In the genomic region with DNA sequence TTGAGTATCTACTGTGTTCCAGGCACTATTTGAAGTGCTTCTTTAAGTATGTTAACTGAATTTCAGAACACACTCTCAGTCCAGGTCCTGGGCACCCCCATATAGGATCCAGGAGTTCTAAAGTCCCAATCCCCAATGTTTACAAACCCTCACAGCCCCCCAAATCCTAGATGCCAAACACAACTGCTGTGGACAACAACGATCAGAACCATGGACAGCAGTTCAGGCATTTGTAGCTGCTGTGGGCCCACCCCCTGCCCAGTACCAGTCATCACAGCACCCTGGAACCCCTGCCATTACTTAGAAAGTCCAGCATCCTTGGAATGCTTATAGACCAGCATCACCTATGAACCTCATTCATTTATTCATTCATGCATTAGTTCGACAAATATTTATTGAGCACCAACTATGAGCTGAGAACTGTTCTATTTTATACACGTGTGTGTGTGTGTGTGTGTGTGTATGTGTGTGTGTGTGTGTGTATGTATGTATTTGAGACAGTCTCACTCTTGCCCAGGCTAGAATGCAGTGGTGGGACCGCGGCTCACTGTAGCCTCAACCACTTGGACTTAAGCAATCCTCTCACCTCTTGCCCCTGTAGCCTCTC, we compare ENCODE assay signal across 14 cellular contexts. TPM values are rescaled to one million over a fixed set of nuclear protein-coding genes. Genes with fewer than 3 reads are reported as not detected.
DNase-seq lines count a peak whose midpoint lies in the region; ATAC-seq, FAIRE-seq and TF ChIP-seq lines count a peak whose summit lies in the region.
"Had no signal": no experiment of that assay in that cellular context is flagged by ENCODE, and none has a peak within 500 bp of the region (broad histone marks: within the 10 kb centered on the region; RNA-seq: fewer than 3 reads in every experiment).

No MANE protein-coding gene starts in this region.

- no peak for DNase-seq in HepG2 (ENCODE audit: low spot score)
- DNase-seq in right lobe of liver, result no peak
- peak; percentile 21 to 22 for DNase-seq in fibroblast of lung (ENCODE audit: low read depth in 2 of 2)
- DNase-seq in MG63, result no peak
- no peak for DNase-seq in LoVo (ENCODE audit: low spot score)
- DNase-seq: activated CD4-positive, CD25-positive, alpha-beta regulatory T cell treated with anti-CD3 and anti-CD28 coated beads, Interleukin-2, amount 50 U/mL, for 72 hours; KG1 had no signal

- no TSS peak for BruUV-seq in HepG2 (replicated peaks; lab: Mats Ljungman, UMichigan)

- CTCF ChIA-PET in HepG2 (lab: Yijun Ruan, JAX; ENCODE audit: low intra/inter-chr PET ratio, low total read pairs), result no interaction called here

- intact Hi-C loops in HepG2 (cut with micrococcal nuclease; ENCODE audit: unreplicated experiment) (no loop called here), right lobe of liver (cut with DNase I) (no loop called here)

- POLR2A ChIA-PET in HepG2 (lab: Yijun Ruan, JAX), result no interaction called here

- no peaks in the 10 kb centered on the region for H3K79me2 ChIP-seq in HepG2 (ENCODE audit: insufficient read depth, low read length)
- H3K79me2 ChIP-seq in fibroblast of lung (ENCODE audit: control insufficient read depth, insufficient read depth, low read length), result no peaks in the 10 kb centered on the region

- TF ChIP-seq EP300 in HepG2 (IDR thresholded peaks at IDR 0.05; ENCODE audit: low read depth in 2 of 2, low read length in 2 of 2) (no peak), HepG2 (CRISPR knock-in tag; IDR thresholded peaks at IDR 0.05; ENCODE audit: borderline replicate concordance) (no peak)

- no peaks in the 10 kb centered on the region for H3K9me3 ChIP-seq in HepG2 (ENCODE audit: low read length)
- no peaks in the 10 kb centered on the region for H3K9me3 ChIP-seq in right lobe of liver
- no peaks in the 10 kb centered on the region for H3K9me3 ChIP-seq in fibroblast of lung (ENCODE audit: control insufficient read depth, insufficient read depth, low read depth, low read length)
- no peaks in the 10 kb centered on the region for H3K9me3 ChIP-seq in MG63
- H3K9me3 ChIP-seq: thyroid gland had no signal

- no peak for FAIRE-seq in HepG2 (lab: Jason Lieb, UNC)
- FAIRE-seq: G401.6 had no signal

- TF ChIP-seq CTCF in HepG2 (CRISPR knock-in tag; IDR thresholded peaks at IDR 0.05) (no peak), right lobe of liver (IDR thresholded peaks at IDR 0.05) (no peak), fibroblast of lung (conservative IDR thresholded peaks at IDR 0.05 in 1 of 2, IDR thresholded peaks at IDR 0.05 in 1 of 2; ENCODE audit: low read depth in 1 of 2, low read length in 2 of 2) (no peak)

- H3K36me3 ChIP-seq in HepG2 (replicated peaks in 1 of 2; ENCODE audit: control insufficient read depth in 1 of 2, insufficient read depth in 2 of 2, low read length in 2 of 2) (no peaks in the 10 kb centered on the region), right lobe of liver (no peaks in the 10 kb centered on the region), fibroblast of lung (ENCODE audit: control insufficient read depth, insufficient read depth, low read length) (no peaks in the 10 kb centered on the region), MG63 (no peaks in the 10 kb centered on the region)
- H3K36me3 ChIP-seq: thyroid gland had no signal

- H3K27me3 ChIP-seq in HepG2 (ENCODE audit: control insufficient read depth in 1 of 2, insufficient read depth in 2 of 2, low read length in 2 of 2) (peaks cover 1 to 10% of the 10 kb centered on the region in 2 experiments; a peak in 2 of 5 replicates), right lobe of liver (no peaks in the 10 kb centered on the region), fibroblast of lung (ENCODE audit: control insufficient read depth, insufficient read depth, low read length) (no peaks in the 10 kb centered on the region), MG63 (peaks cover 15% of the 10 kb centered on the region)
- H3K27me3 ChIP-seq: thyroid gland had no signal

- H3K4me2 ChIP-seq in HepG2 (ENCODE audit: low read depth, low read length) (no peak overlapping the region), fibroblast of lung (ENCODE audit: extremely low read depth, insufficient read depth, low read length) (no peak overlapping the region)

- under 1% methylated on average over 5 of the region's 5 CpGs for WGBS in HepG2 (ENCODE audit: low lambda C conversion rate)
- 34% methylated on average over 3 of the region's 5 CpGs for WGBS in right lobe of liver (ENCODE audit: insufficient coverage, low coverage, low lambda C conversion rate, missing lambda C conversion rate)

- H4K20me1 ChIP-seq in HepG2 (ENCODE audit: insufficient read depth, low read length) (no peaks in the 10 kb centered on the region), fibroblast of lung (ENCODE audit: control insufficient read depth, extremely low read depth, insufficient read depth, low read length) (no peaks in the 10 kb centered on the region)

- ATAC-seq in HepG2 (no peak), right lobe of liver (no peak), GM21447 (IDR thresholded peaks at IDR 0.05; ENCODE audit: unreplicated experiment) (no peak), GM18858 (IDR thresholded peaks at IDR 0.05; ENCODE audit: unreplicated experiment) (no peak)

- H2AFZ ChIP-seq in HepG2 (ENCODE audit: low read length) (no peak overlapping the region), fibroblast of lung (ENCODE audit: low read length) (no peak overlapping the region)

- in situ Hi-C loops in HepG2 (cut with HindIII; ENCODE audit: extremely low pct_ligation_motif_present, low pct_unique_long_range_greater_than_20kb), result no loop called here

- no peak overlapping the region for H3K9ac ChIP-seq in HepG2 (ENCODE audit: insufficient read depth, low read depth, low read length)
- H3K9ac ChIP-seq in fibroblast of lung (ENCODE audit: insufficient read depth, low read length), result no peak overlapping the region

- H3K27ac ChIP-seq in HepG2 (ENCODE audit: extremely low read length, insufficient read depth, low read length), result no peak overlapping the region
- no peak overlapping the region for H3K27ac ChIP-seq in right lobe of liver
- H3K27ac ChIP-seq in fibroblast of lung (ENCODE audit: insufficient read depth, low read length), result no peak overlapping the region
- H3K27ac ChIP-seq: thyroid gland had no signal

- TF ChIP-seq POLR2A in HepG2 (IDR thresholded peaks at IDR 0.05; ENCODE audit: insufficient read depth in 1 of 2, low read depth in 2 of 2, low read length in 2 of 2), result no peak
- no peak for TF ChIP-seq POLR2A in right lobe of liver (IDR thresholded peaks at IDR 0.05)

- no peaks in the 10 kb centered on the region for H3K4me1 ChIP-seq in HepG2 (ENCODE audit: insufficient read depth, low read length)
- no peaks in the 10 kb centered on the region for H3K4me1 ChIP-seq in right lobe of liver
- no peaks in the 10 kb centered on the region for H3K4me1 ChIP-seq in fibroblast of lung (ENCODE audit: control insufficient read depth, extremely low read depth, insufficient read depth, low read length)
- H3K4me1 ChIP-seq: thyroid gland had no signal

- no peak overlapping the region for H3K4me3 ChIP-seq in HepG2 (replicated peaks in 1 of 3; ENCODE audit: insufficient read depth in 1 of 3, low read depth in 2 of 3, low read length in 3 of 3)
- no peak overlapping the region for H3K4me3 ChIP-seq in right lobe of liver
- no peak overlapping the region for H3K4me3 ChIP-seq in fibroblast of lung (replicated peaks in 1 of 4; ENCODE audit: control extremely low read depth in 1 of 4, insufficient read depth in 1 of 4, low read depth in 3 of 4, low read length in 4 of 4)
- no peak overlapping the region for H3K4me3 ChIP-seq in MG63
- H3K4me3 ChIP-seq: thyroid gland had no signal

- no peak for TF ChIP-seq RAD21 in HepG2 (CRISPR knock-in tag; IDR thresholded peaks at IDR 0.05)

RNA-seq across cellular contexts. Expression of gene SDHAF1, which starts 19.3 kb away (rescaled TPM):
- total RNA-seq in HepG2 (2016; rRNA removed; fragmentation: Illumina TruSeq; extraction: Trizol), result 21.0 and 22.8 TPM in 2 replicates
- total RNA-seq in HepG2 (2016; cell fraction: cytosol; rRNA removed; fragmentation: Illumina TruSeq; extraction: Trizol; ENCODE audit: low read depth), result 10.6 and 12.2 TPM in 2 replicates
- total RNA-seq in HepG2 (2016; cell fraction: insoluble cytoplasmic fraction; rRNA removed; fragmentation: Illumina TruSeq; extraction: Trizol), result 20.9 and 21.2 TPM in 2 replicates
- total RNA-seq in HepG2 (2016; cell fraction: membrane; rRNA removed; fragmentation: Illumina TruSeq; extraction: Trizol), result 21.9 and 24.8 TPM in 2 replicates
- 10.8 and 12.0 TPM in 2 replicates for total RNA-seq in HepG2 (2016; cell fraction: nucleus; rRNA removed; fragmentation: Illumina TruSeq; extraction: Trizol)
- polyA plus RNA-seq in HepG2 (2011; rRNA removed), result 17.8 and 18.7 TPM in 2 replicates
- 24.1 and 32.9 TPM in 2 replicates for polyA plus RNA-seq in HepG2 (2011; cell fraction: cytosol; rRNA removed)
- polyA plus RNA-seq in HepG2 (2011; cell fraction: nucleus; rRNA removed), result 16.2 and 17.2 TPM in 2 replicates
- 11.8 and 14.9 TPM in 2 replicates for polyA plus RNA-seq in HepG2 (2012)
- polyA plus RNA-seq in HepG2 (2016; cell fraction: cytosol; fragmentation: Illumina TruSeq; extraction: Trizol; ENCODE audit: low read depth), result 10.2 and 10.4 TPM in 2 replicates
- polyA plus RNA-seq in HepG2 (2016; cell fraction: insoluble cytoplasmic fraction; fragmentation: Illumina TruSeq; extraction: Trizol; ENCODE audit: low read depth), result 24.9 and 26.1 TPM in 2 replicates
- polyA plus RNA-seq in HepG2 (2016; cell fraction: membrane; fragmentation: Illumina TruSeq; extraction: Trizol; ENCODE audit: low read depth), result 18.7 and 21.3 TPM in 2 replicates
- 17.9 and 19.2 TPM in 2 replicates for polyA plus RNA-seq in HepG2 (2016; cell fraction: nucleus; fragmentation: Illumina TruSeq; extraction: Trizol; ENCODE audit: insufficient read depth, low read depth)
- 6.1 and 13.8 TPM in 2 replicates for polyA minus RNA-seq in HepG2 (2011; rRNA and poly(A)+ RNA removed; ENCODE audit: low replicate concordance)
- 7.8 and 9.5 TPM in 2 replicates for polyA minus RNA-seq in HepG2 (2011; cell fraction: cytosol; rRNA and poly(A)+ RNA removed)
- polyA minus RNA-seq in HepG2 (2011; cell fraction: nucleus; rRNA and poly(A)+ RNA removed), result 7.1 and 8.1 TPM in 2 replicates
- total RNA-seq in right lobe of liver, result 10 to 100 TPM in 4 of 6 experiments, 1 to 10 TPM in 2; 8.4 to 41.9 (median 12.0) TPM
- polyA plus RNA-seq in PFSK-1 (2012; ENCODE audit: insufficient read length, low read depth), result 25.1 TPM
- total RNA-seq in fibroblast of lung, result 7.8 and 11.8 TPM in 2 replicates
- 5.6 and 6.4 TPM in 2 replicates for polyA plus RNA-seq in fibroblast of lung
- polyA plus RNA-seq in fibroblast of lung (2012), result 8.0 and 8.5 TPM in 2 replicates
- polyA minus RNA-seq in fibroblast of lung (ENCODE audit: low replicate concordance), result 1.4 and 2.4 TPM in 2 replicates
- 46.1 and 77.8 TPM in 2 replicates for total RNA-seq in MG63 (2014; rRNA removed; shearing (Covaris generic); ENCODE audit: low replicate concordance)

RNA-seq across cellular contexts. Expression of gene SYNE4, which starts 32.9 kb away (rescaled TPM):
- total RNA-seq in HepG2 (2016; rRNA removed; fragmentation: Illumina TruSeq; extraction: Trizol) (20.7 and 23.0 TPM in 2 replicates), right lobe of liver (1 to 10 TPM; 3.9 to 7.5 (median 7.0) TPM), fibroblast of lung (under 0.01 and 0.17 TPM in 2 replicates)
- 11.5 TPM in 2 replicates for total RNA-seq in HepG2 (2016; cell fraction: cytosol; rRNA removed; fragmentation: Illumina TruSeq; extraction: Trizol; ENCODE audit: low read depth)
- total RNA-seq in HepG2 (2016; cell fraction: insoluble cytoplasmic fraction; rRNA removed; fragmentation: Illumina TruSeq; extraction: Trizol), result 21.1 and 22.0 TPM in 2 replicates
- total RNA-seq in HepG2 (2016; cell fraction: membrane; rRNA removed; fragmentation: Illumina TruSeq; extraction: Trizol), result 13.9 and 18.8 TPM in 2 replicates
- total RNA-seq in HepG2 (2016; cell fraction: nucleus; rRNA removed; fragmentation: Illumina TruSeq; extraction: Trizol), result 13.2 and 14.2 TPM in 2 replicates
- polyA plus RNA-seq in HepG2 (2011; rRNA removed) (13.7 and 19.9 TPM in 2 replicates), fibroblast of lung (0.07 and 0.12 TPM in 2 replicates)
- 10.9 and 15.9 TPM in 2 replicates for polyA plus RNA-seq in HepG2 (2011; cell fraction: cytosol; rRNA removed)
- polyA plus RNA-seq in HepG2 (2011; cell fraction: nucleus; rRNA removed), result 19.7 and 29.4 TPM in 2 replicates
- 10.9 and 11.0 TPM in 2 replicates for polyA plus RNA-seq in HepG2 (2012)
- 13.1 and 16.9 TPM in 2 replicates for polyA plus RNA-seq in HepG2 (2016; cell fraction: cytosol; fragmentation: Illumina TruSeq; extraction: Trizol; ENCODE audit: low read depth)
- polyA plus RNA-seq in HepG2 (2016; cell fraction: insoluble cytoplasmic fraction; fragmentation: Illumina TruSeq; extraction: Trizol; ENCODE audit: low read depth), result 22.3 and 24.9 TPM in 2 replicates
- polyA plus RNA-seq in HepG2 (2016; cell fraction: membrane; fragmentation: Illumina TruSeq; extraction: Trizol; ENCODE audit: low read depth), result 15.1 and 18.4 TPM in 2 replicates
- 24.9 and 28.1 TPM in 2 replicates for polyA plus RNA-seq in HepG2 (2016; cell fraction: nucleus; fragmentation: Illumina TruSeq; extraction: Trizol; ENCODE audit: insufficient read depth, low read depth)
- 0.28 and 15.7 TPM in 2 replicates for polyA minus RNA-seq in HepG2 (2011; rRNA and poly(A)+ RNA removed; ENCODE audit: low replicate concordance)
- polyA minus RNA-seq in HepG2 (2011; cell fraction: cytosol; rRNA and poly(A)+ RNA removed), result 6.9 and 7.3 TPM in 2 replicates
- 5.7 and 10.1 TPM in 2 replicates for polyA minus RNA-seq in HepG2 (2011; cell fraction: nucleus; rRNA and poly(A)+ RNA removed)
- 0.98 TPM for polyA plus RNA-seq in PFSK-1 (2012; ENCODE audit: insufficient read length, low read depth)
- 0.13 TPM in 1 of 2 replicates, not detected in the other for polyA plus RNA-seq in fibroblast of lung (2012)
- polyA minus RNA-seq in fibroblast of lung (ENCODE audit: low replicate concordance), result not detected in 2 replicates
- total RNA-seq in MG63 (2014; rRNA removed; shearing (Covaris generic); ENCODE audit: low replicate concordance), result 0.22 and 0.23 TPM in 2 replicates
- total RNA-seq: glomerular endothelial cell, mesenteric fat pad had no signal

RNA-seq across cellular contexts. Expression of gene ALKBH6, which starts 38.3 kb away (rescaled TPM):
- 6.9 and 13.7 TPM in 2 replicates for total RNA-seq in HepG2 (2016; rRNA removed; fragmentation: Illumina TruSeq; extraction: Trizol)
- 5.2 and 5.9 TPM in 2 replicates for total RNA-seq in HepG2 (2016; cell fraction: cytosol; rRNA removed; fragmentation: Illumina TruSeq; extraction: Trizol; ENCODE audit: low read depth)
- 6.6 and 11.7 TPM in 2 replicates for total RNA-seq in HepG2 (2016; cell fraction: insoluble cytoplasmic fraction; rRNA removed; fragmentation: Illumina TruSeq; extraction: Trizol)
- total RNA-seq in HepG2 (2016; cell fraction: membrane; rRNA removed; fragmentation: Illumina TruSeq; extraction: Trizol), result 5.3 and 5.4 TPM in 2 replicates
- total RNA-seq in HepG2 (2016; cell fraction: nucleus; rRNA removed; fragmentation: Illumina TruSeq; extraction: Trizol), result 8.7 and 10.8 TPM in 2 replicates
- 18.1 and 20.9 TPM in 2 replicates for polyA plus RNA-seq in HepG2 (2011; rRNA removed)
- 13.5 and 16.8 TPM in 2 replicates for polyA plus RNA-seq in HepG2 (2011; cell fraction: cytosol; rRNA removed)
- 61.3 and 62.3 TPM in 2 replicates for polyA plus RNA-seq in HepG2 (2011; cell fraction: nucleus; rRNA removed)
- 12.0 and 17.8 TPM in 2 replicates for polyA plus RNA-seq in HepG2 (2012)
- 4.2 and 4.7 TPM in 2 replicates for polyA plus RNA-seq in HepG2 (2016; cell fraction: cytosol; fragmentation: Illumina TruSeq; extraction: Trizol; ENCODE audit: low read depth)
- polyA plus RNA-seq in HepG2 (2016; cell fraction: insoluble cytoplasmic fraction; fragmentation: Illumina TruSeq; extraction: Trizol; ENCODE audit: low read depth), result 8.3 and 10.2 TPM in 2 replicates
- polyA plus RNA-seq in HepG2 (2016; cell fraction: membrane; fragmentation: Illumina TruSeq; extraction: Trizol; ENCODE audit: low read depth), result 4.5 and 5.6 TPM in 2 replicates
- polyA plus RNA-seq in HepG2 (2016; cell fraction: nucleus; fragmentation: Illumina TruSeq; extraction: Trizol; ENCODE audit: insufficient read depth, low read depth), result 41.1 and 43.4 TPM in 2 replicates
- 7.3 and 9.7 TPM in 2 replicates for polyA minus RNA-seq in HepG2 (2011; rRNA and poly(A)+ RNA removed; ENCODE audit: low replicate concordance)
- polyA minus RNA-seq in HepG2 (2011; cell fraction: cytosol; rRNA and poly(A)+ RNA removed), result 3.4 and 4.0 TPM in 2 replicates
- 7.9 and 9.8 TPM in 2 replicates for polyA minus RNA-seq in HepG2 (2011; cell fraction: nucleus; rRNA and poly(A)+ RNA removed)
- total RNA-seq in right lobe of liver, result 10 to 100 TPM in 5 of 6 experiments, 1 to 10 TPM in 1; 9.7 to 31.2 (median 11.5) TPM
- polyA plus RNA-seq in PFSK-1 (2012; ENCODE audit: insufficient read length, low read depth), result 23.5 TPM
- 12.8 and 20.1 TPM in 2 replicates for total RNA-seq in fibroblast of lung
- polyA plus RNA-seq in fibroblast of lung, result 19.5 and 21.0 TPM in 2 replicates
- polyA plus RNA-seq in fibroblast of lung (2012), result 24.6 and 26.8 TPM in 2 replicates
- 12.7 and 19.4 TPM in 2 replicates for polyA minus RNA-seq in fibroblast of lung (ENCODE audit: low replicate concordance)
- 25.1 and 26.1 TPM in 2 replicates for total RNA-seq in MG63 (2014; rRNA removed; shearing (Covaris generic); ENCODE audit: low replicate concordance)

RNA-seq across cellular contexts. Expression of gene LRFN3, which starts 39.5 kb away (rescaled TPM):
- total RNA-seq in HepG2 (2016; rRNA removed; fragmentation: Illumina TruSeq; extraction: Trizol), result 1.1 and 1.6 TPM in 2 replicates
- 0.40 and 0.79 TPM in 2 replicates for total RNA-seq in HepG2 (2016; cell fraction: cytosol; rRNA removed; fragmentation: Illumina TruSeq; extraction: Trizol; ENCODE audit: low read depth)
- 0.77 and 1.4 TPM in 2 replicates for total RNA-seq in HepG2 (2016; cell fraction: insoluble cytoplasmic fraction; rRNA removed; fragmentation: Illumina TruSeq; extraction: Trizol)
- total RNA-seq in HepG2 (2016; cell fraction: membrane; rRNA removed; fragmentation: Illumina TruSeq; extraction: Trizol), result 3.2 and 3.3 TPM in 2 replicates
- total RNA-seq in HepG2 (2016; cell fraction: nucleus; rRNA removed; fragmentation: Illumina TruSeq; extraction: Trizol), result 1.0 and 1.3 TPM in 2 replicates
- polyA plus RNA-seq in HepG2 (2011; rRNA removed), result 0.74 and 0.91 TPM in 2 replicates
- 0.47 and 0.78 TPM in 2 replicates for polyA plus RNA-seq in HepG2 (2011; cell fraction: cytosol; rRNA removed)
- 3.4 TPM in 2 replicates for polyA plus RNA-seq in HepG2 (2011; cell fraction: nucleus; rRNA removed)
- 2.5 and 3.6 TPM in 2 replicates for polyA plus RNA-seq in HepG2 (2012)
- polyA plus RNA-seq in HepG2 (2016; cell fraction: cytosol; fragmentation: Illumina TruSeq; extraction: Trizol; ENCODE audit: low read depth), result 2.6 TPM in 2 replicates
- polyA plus RNA-seq in HepG2 (2016; cell fraction: insoluble cytoplasmic fraction; fragmentation: Illumina TruSeq; extraction: Trizol; ENCODE audit: low read depth), result 4.2 and 5.4 TPM in 2 replicates
- 8.0 and 8.2 TPM in 2 replicates for polyA plus RNA-seq in HepG2 (2016; cell fraction: membrane; fragmentation: Illumina TruSeq; extraction: Trizol; ENCODE audit: low read depth)
- 3.9 and 5.6 TPM in 2 replicates for polyA plus RNA-seq in HepG2 (2016; cell fraction: nucleus; fragmentation: Illumina TruSeq; extraction: Trizol; ENCODE audit: insufficient read depth, low read depth)
- 1.2 and 2.4 TPM in 2 replicates for polyA minus RNA-seq in HepG2 (2011; rRNA and poly(A)+ RNA removed; ENCODE audit: low replicate concordance)
- 2.5 and 3.3 TPM in 2 replicates for polyA minus RNA-seq in HepG2 (2011; cell fraction: cytosol; rRNA and poly(A)+ RNA removed)
- polyA minus RNA-seq in HepG2 (2011; cell fraction: nucleus; rRNA and poly(A)+ RNA removed), result 1.8 and 3.2 TPM in 2 replicates
- total RNA-seq in right lobe of liver, result 1 to 10 TPM; 5.6 to 8.6 (median 7.0) TPM
- polyA plus RNA-seq in PFSK-1 (2012; ENCODE audit: insufficient read length, low read depth), result 16.3 TPM
- 2.6 and 3.1 TPM in 2 replicates for total RNA-seq in fibroblast of lung
- 2.2 and 2.6 TPM in 2 replicates for polyA plus RNA-seq in fibroblast of lung
- polyA plus RNA-seq in fibroblast of lung (2012), result 6.6 and 9.6 TPM in 2 replicates
- 9.7 and 12.2 TPM in 2 replicates for polyA minus RNA-seq in fibroblast of lung (ENCODE audit: low replicate concordance)
- total RNA-seq in MG63 (2014; rRNA removed; shearing (Covaris generic); ENCODE audit: low replicate concordance), result 2.3 and 2.9 TPM in 2 replicates

RNA-seq across cellular contexts. Expression of gene CLIP3, which starts 57.0 kb away (rescaled TPM):
- total RNA-seq in HepG2 (2016; rRNA removed; fragmentation: Illumina TruSeq; extraction: Trizol) (0.15 TPM in 1 of 2 replicates, not detected in the other), right lobe of liver (1 to 10 TPM in 2 of 6 experiments, under 1 TPM in 4; 0.55 to 1.6 (median 0.94) TPM), fibroblast of lung (8.2 and 19.8 TPM in 2 replicates)
- total RNA-seq in HepG2 (2016; cell fraction: cytosol; rRNA removed; fragmentation: Illumina TruSeq; extraction: Trizol; ENCODE audit: low read depth), result not detected in 2 replicates
- total RNA-seq in HepG2 (2016; cell fraction: insoluble cytoplasmic fraction; rRNA removed; fragmentation: Illumina TruSeq; extraction: Trizol), result 0.17 TPM in 1 of 2 replicates, not detected in the other
- total RNA-seq in HepG2 (2016; cell fraction: membrane; rRNA removed; fragmentation: Illumina TruSeq; extraction: Trizol), result not detected in 2 replicates
- 0.41 and 0.62 TPM in 2 replicates for total RNA-seq in HepG2 (2016; cell fraction: nucleus; rRNA removed; fragmentation: Illumina TruSeq; extraction: Trizol)
- polyA plus RNA-seq in HepG2 (2011; rRNA removed) (1.1 and 1.2 TPM in 2 replicates), fibroblast of lung (14.7 and 15.0 TPM in 2 replicates)
- polyA plus RNA-seq in HepG2 (2011; cell fraction: cytosol; rRNA removed), result 0.11 and 0.15 TPM in 2 replicates
- polyA plus RNA-seq in HepG2 (2011; cell fraction: nucleus; rRNA removed), result 6.3 and 8.5 TPM in 2 replicates
- 0.79 and 1.4 TPM in 2 replicates for polyA plus RNA-seq in HepG2 (2012)
- polyA plus RNA-seq in HepG2 (2016; cell fraction: cytosol; fragmentation: Illumina TruSeq; extraction: Trizol; ENCODE audit: low read depth), result 0.10 and 0.11 TPM in 2 replicates
- polyA plus RNA-seq in HepG2 (2016; cell fraction: insoluble cytoplasmic fraction; fragmentation: Illumina TruSeq; extraction: Trizol; ENCODE audit: low read depth), result 0.17 TPM in 1 of 2 replicates, not detected in the other
- 0.22 and 0.23 TPM in 2 replicates for polyA plus RNA-seq in HepG2 (2016; cell fraction: membrane; fragmentation: Illumina TruSeq; extraction: Trizol; ENCODE audit: low read depth)
- 2.1 and 2.5 TPM in 2 replicates for polyA plus RNA-seq in HepG2 (2016; cell fraction: nucleus; fragmentation: Illumina TruSeq; extraction: Trizol; ENCODE audit: insufficient read depth, low read depth)
- polyA minus RNA-seq in HepG2 (2011; rRNA and poly(A)+ RNA removed; ENCODE audit: low replicate concordance), result 0.21 and 0.28 TPM in 2 replicates
- polyA minus RNA-seq in HepG2 (2011; cell fraction: cytosol; rRNA and poly(A)+ RNA removed), result not detected in 2 replicates
- 0.90 and 1.4 TPM in 2 replicates for polyA minus RNA-seq in HepG2 (2011; cell fraction: nucleus; rRNA and poly(A)+ RNA removed)
- polyA plus RNA-seq in PFSK-1 (2012; ENCODE audit: insufficient read length, low read depth), result 19.2 TPM
- polyA plus RNA-seq in fibroblast of lung (2012), result 68.4 and 84.2 TPM in 2 replicates
- polyA minus RNA-seq in fibroblast of lung (ENCODE audit: low replicate concordance), result 79.1 and 133 TPM in 2 replicates
- total RNA-seq in MG63 (2014; rRNA removed; shearing (Covaris generic); ENCODE audit: low replicate concordance), result not detected in 2 replicates

Comparison
In these comparisons a context has a peak if more than half of its experiments do, and no peak if none do; other contexts are left out.
1. DNase-seq: peak in fibroblast of lung (2 of 2); none in HepG2 (single experiment), right lobe of liver (0 of 3), MG63 (single experiment) and LoVo (single experiment).